1 cellular context compared by ENCODE assay signal in genomic region chrX:152845618-152846240, GRCh38.
A peak's percentile ranks its signal among the peaks of the same experiment; 100 is the strongest.
TF ChIP-seq lines count a peak whose summit lies in the region.

No MANE protein-coding gene starts in this region.

TF ChIP-seq in K562, 482 proteins besides CTCF, POLR2A, EP300 and RAD21 (continues in another document):
- peak; percentile 89; the same call in 1 of the 2 replicates for TF ChIP-seq CBX1 (IDR thresholded peaks at IDR 0.05; ENCODE audit: low read depth)
- no peak for TF ChIP-seq ZBTB7A (IDR thresholded peaks at IDR 0.05; ENCODE audit: borderline replicate concordance, control insufficient read depth, low read depth, low read length)
- TF ChIP-seq CAMTA2 (CRISPR knock-in tag; conservative IDR thresholded peaks at IDR 0.05) = no peak
- no peak for TF ChIP-seq SETDB1 (IDR thresholded peaks at IDR 0.05; ENCODE audit: low read length)
- TF ChIP-seq HNRNPK (IDR thresholded peaks at IDR 0.05; ENCODE audit: low read depth, low read length, poor library complexity, severe bottlenecking) = no peak
- TF ChIP-seq ZNF311 (CRISPR knock-in tag; IDR thresholded peaks at IDR 0.05) = no peak
- no peak for TF ChIP-seq ZHX1 (conservative IDR thresholded peaks at IDR 0.05; ENCODE audit: low read length)
- no peak for TF ChIP-seq TSC22D4 (tag; IDR thresholded peaks at IDR 0.05)
- no peak for TF ChIP-seq PYGO2 (tag; IDR thresholded peaks at IDR 0.05)
- TF ChIP-seq ZNF165 (CRISPR knock-in tag; IDR thresholded peaks at IDR 0.05; ENCODE audit: borderline replicate concordance) = no peak
- no peak for TF ChIP-seq REST (CRISPR knock-in tag; IDR thresholded peaks at IDR 0.05; ENCODE audit: low read depth)
- no peak for TF ChIP-seq MAFK (IDR thresholded peaks at IDR 0.05; ENCODE audit: low read length)
- TF ChIP-seq CEBPZ (IDR thresholded peaks at IDR 0.05; ENCODE audit: borderline replicate concordance, low read depth, low read length) = no peak
- TF ChIP-seq NELFE (IDR thresholded peaks at IDR 0.05; ENCODE audit: insufficient read depth, insufficient read length) = no peak
- TF ChIP-seq C11orf30 (IDR thresholded peaks at IDR 0.05; ENCODE audit: low read depth) = no peak
- TF ChIP-seq XRCC5 (IDR thresholded peaks at IDR 0.05; ENCODE audit: low read depth, low read length) = no peak
- no peak for TF ChIP-seq ZNF253 (CRISPR knock-in tag; conservative IDR thresholded peaks at IDR 0.05)
- TF ChIP-seq TAF15 (IDR thresholded peaks at IDR 0.05; ENCODE audit: low read depth, low read length) = no peak
- peak; percentile 27 for TF ChIP-seq MEIS2 (IDR thresholded peaks at IDR 0.05; ENCODE audit: partially characterized antibody)
- TF ChIP-seq RBM25 (IDR thresholded peaks at IDR 0.05; ENCODE audit: low read depth, low read length, severe bottlenecking) = peak; percentile 91
- no peak for TF ChIP-seq RNF219 (CRISPR knock-in tag; IDR thresholded peaks at IDR 0.05)
- TF ChIP-seq ZNF830 (CRISPR knock-in tag; IDR thresholded peaks at IDR 0.05) = no peak
- TF ChIP-seq ADNP (tag; IDR thresholded peaks at IDR 0.05) = peak; percentile 80
- TF ChIP-seq RB1 (IDR thresholded peaks at IDR 0.05; ENCODE audit: low read depth) = no peak
- peak; percentile 33; the same call in 1 of the 2 replicates for TF ChIP-seq TCF3 (CRISPR knock-in tag; IDR thresholded peaks at IDR 0.05)
- TF ChIP-seq SMARCA5 (IDR thresholded peaks at IDR 0.05) = peak; percentile 80; the same call in 1 of the 2 replicates
- TF ChIP-seq RFX1 (IDR thresholded peaks at IDR 0.05) = no peak
- no peak for TF ChIP-seq ZNF592 (IDR thresholded peaks at IDR 0.05)
- no peak for TF ChIP-seq FOXO4 (CRISPR knock-in tag; IDR thresholded peaks at IDR 0.05)
- no peak for TF ChIP-seq HSF4 (CRISPR knock-in tag; IDR thresholded peaks at IDR 0.05; ENCODE audit: borderline replicate concordance)
- TF ChIP-seq FOXP1 (CRISPR knock-in tag; IDR thresholded peaks at IDR 0.05) = no peak
- no peak for TF ChIP-seq SOX6 (IDR thresholded peaks at IDR 0.05)
- TF ChIP-seq CEBPB (tag; IDR thresholded peaks at IDR 0.05) = no peak
- no peak for TF ChIP-seq FOS (IDR thresholded peaks at IDR 0.05; ENCODE audit: extremely low read depth, insufficient read length)
- TF ChIP-seq ZNF639 (CRISPR knock-in tag; conservative IDR thresholded peaks at IDR 0.05 in 1 of 2, IDR thresholded peaks at IDR 0.05 in 1 of 2) = no peak
- no peak for TF ChIP-seq NEUROD1 (IDR thresholded peaks at IDR 0.05; ENCODE audit: borderline replicate concordance, low read depth, low read length, partially characterized antibody)
- no peak for TF ChIP-seq PCBP1 (IDR thresholded peaks at IDR 0.05; ENCODE audit: low read depth, low read length, poor library complexity, severe bottlenecking)
- no peak for TF ChIP-seq NCOA2 (IDR thresholded peaks at IDR 0.05; ENCODE audit: partially characterized antibody in 2 of 2)
- TF ChIP-seq HMBOX1 (IDR thresholded peaks at IDR 0.05) = no peak
- no peak for TF ChIP-seq CBX5 (IDR thresholded peaks at IDR 0.05; ENCODE audit: borderline replicate concordance, low read depth)
- TF ChIP-seq ILF3 (IDR thresholded peaks at IDR 0.05; ENCODE audit: borderline replicate concordance) = no peak
- no peak for TF ChIP-seq NFE2 (IDR thresholded peaks at IDR 0.05; ENCODE audit: low read depth)
- no peak for TF ChIP-seq ATF1 (CRISPR knock-in tag; IDR thresholded peaks at IDR 0.05)
- 0 out of 2 replicates have a peak, but pooled peaks have one; percentile 13 for TF ChIP-seq ATF1 (tag; IDR thresholded peaks at IDR 0.05)
- TF ChIP-seq KDM1A (IDR thresholded peaks at IDR 0.05) = peak; percentile 66 to 87
- no peak for TF ChIP-seq KHSRP (IDR thresholded peaks at IDR 0.05)
- no peak for TF ChIP-seq STAT5B (CRISPR knock-in tag; IDR thresholded peaks at IDR 0.05)
